1 cellular context compared by ENCODE assay signal in the genomic region with DNA sequence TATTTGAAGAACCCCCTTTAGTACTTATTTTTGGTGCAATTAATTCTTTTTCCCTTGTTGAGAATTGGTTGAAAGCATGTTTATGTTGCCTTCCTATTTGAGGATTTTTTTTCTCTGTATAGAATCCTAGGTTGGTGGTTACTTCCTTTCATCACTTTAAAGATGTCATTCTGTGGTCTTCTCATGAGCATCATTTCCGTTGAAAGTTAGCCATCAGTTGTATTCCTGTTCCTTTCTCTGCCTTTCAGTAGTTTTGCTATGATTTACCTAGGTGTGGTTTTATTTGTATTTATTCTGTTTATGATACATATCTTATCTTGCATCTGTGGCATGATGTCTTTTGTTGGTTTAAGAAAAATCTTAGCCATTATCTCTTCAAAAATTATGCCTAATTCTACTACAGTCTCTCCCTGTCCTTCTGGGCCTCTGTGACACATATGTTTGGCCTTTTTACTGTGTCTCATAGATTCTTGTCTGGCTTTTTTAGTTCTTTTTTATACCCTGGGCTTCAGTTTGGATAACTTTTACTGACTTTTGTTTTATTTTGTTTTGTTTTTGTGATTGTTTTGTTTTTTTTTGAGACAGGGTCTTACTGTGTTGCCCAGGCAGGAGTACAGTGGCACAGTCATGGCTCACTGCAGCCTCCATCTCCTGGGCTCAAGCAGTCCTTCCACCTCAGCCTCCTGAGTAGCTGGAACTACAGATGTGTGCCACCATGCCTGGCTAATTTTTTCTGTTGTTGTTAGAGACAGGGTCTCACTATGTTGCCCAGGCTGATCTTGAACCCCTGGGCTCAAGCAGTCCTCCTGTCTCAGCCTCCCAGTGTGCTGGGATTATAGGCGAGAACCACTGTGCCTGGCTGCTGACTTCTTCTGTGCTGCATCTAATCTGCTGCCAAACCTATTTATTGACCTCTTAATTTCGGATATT.
A peak's percentile ranks its signal among the peaks of the same experiment; 100 is the strongest.
TF ChIP-seq lines count a peak whose summit lies in the region.

No MANE protein-coding gene starts in this region.

TF ChIP-seq in WTC11, 78 proteins besides CTCF, POLR2A, EP300 and RAD21:
- TF ChIP-seq OVOL2 (CRISPR knock-in tag; IDR thresholded peaks at IDR 0.05; ENCODE audit: borderline replicate concordance) (no peak), CBFB (CRISPR knock-in tag; IDR thresholded peaks at IDR 0.05; ENCODE audit: low read depth) (no peak), ZNF219 (CRISPR knock-in tag; IDR thresholded peaks at IDR 0.05; ENCODE audit: borderline replicate concordance) (no peak), FOXK1 (CRISPR knock-in tag; IDR thresholded peaks at IDR 0.05) (no peak), ZNF121 (CRISPR knock-in tag; IDR thresholded peaks at IDR 0.05) (peak; percentile 83)
